Comparison of ENCODE assay signal across 1 cellular context in genomic region chrX:24672701-24673190, GRCh38.
A peak's percentile ranks its signal among the peaks of the same experiment; 100 is the strongest.
TF ChIP-seq lines count a peak whose summit lies in the region.

No MANE protein-coding gene starts in this region.

TF ChIP-seq in HepG2, 621 proteins besides CTCF, POLR2A, EP300 and RAD21 (continued from another document and continues in another):
- no peak for TF ChIP-seq ZNF629 (CRISPR knock-in tag; conservative IDR thresholded peaks at IDR 0.05)
- no peak for TF ChIP-seq SOX13 (IDR thresholded peaks at IDR 0.05)
- peak in 1 of 2 experiments; percentile 59; a peak in 2 of 4 replicates for TF ChIP-seq SOX13 (CRISPR knock-in tag; conservative IDR thresholded peaks at IDR 0.05 in 1 of 2, IDR thresholded peaks at IDR 0.05 in 1 of 2)
- TF ChIP-seq, protein P1, sequence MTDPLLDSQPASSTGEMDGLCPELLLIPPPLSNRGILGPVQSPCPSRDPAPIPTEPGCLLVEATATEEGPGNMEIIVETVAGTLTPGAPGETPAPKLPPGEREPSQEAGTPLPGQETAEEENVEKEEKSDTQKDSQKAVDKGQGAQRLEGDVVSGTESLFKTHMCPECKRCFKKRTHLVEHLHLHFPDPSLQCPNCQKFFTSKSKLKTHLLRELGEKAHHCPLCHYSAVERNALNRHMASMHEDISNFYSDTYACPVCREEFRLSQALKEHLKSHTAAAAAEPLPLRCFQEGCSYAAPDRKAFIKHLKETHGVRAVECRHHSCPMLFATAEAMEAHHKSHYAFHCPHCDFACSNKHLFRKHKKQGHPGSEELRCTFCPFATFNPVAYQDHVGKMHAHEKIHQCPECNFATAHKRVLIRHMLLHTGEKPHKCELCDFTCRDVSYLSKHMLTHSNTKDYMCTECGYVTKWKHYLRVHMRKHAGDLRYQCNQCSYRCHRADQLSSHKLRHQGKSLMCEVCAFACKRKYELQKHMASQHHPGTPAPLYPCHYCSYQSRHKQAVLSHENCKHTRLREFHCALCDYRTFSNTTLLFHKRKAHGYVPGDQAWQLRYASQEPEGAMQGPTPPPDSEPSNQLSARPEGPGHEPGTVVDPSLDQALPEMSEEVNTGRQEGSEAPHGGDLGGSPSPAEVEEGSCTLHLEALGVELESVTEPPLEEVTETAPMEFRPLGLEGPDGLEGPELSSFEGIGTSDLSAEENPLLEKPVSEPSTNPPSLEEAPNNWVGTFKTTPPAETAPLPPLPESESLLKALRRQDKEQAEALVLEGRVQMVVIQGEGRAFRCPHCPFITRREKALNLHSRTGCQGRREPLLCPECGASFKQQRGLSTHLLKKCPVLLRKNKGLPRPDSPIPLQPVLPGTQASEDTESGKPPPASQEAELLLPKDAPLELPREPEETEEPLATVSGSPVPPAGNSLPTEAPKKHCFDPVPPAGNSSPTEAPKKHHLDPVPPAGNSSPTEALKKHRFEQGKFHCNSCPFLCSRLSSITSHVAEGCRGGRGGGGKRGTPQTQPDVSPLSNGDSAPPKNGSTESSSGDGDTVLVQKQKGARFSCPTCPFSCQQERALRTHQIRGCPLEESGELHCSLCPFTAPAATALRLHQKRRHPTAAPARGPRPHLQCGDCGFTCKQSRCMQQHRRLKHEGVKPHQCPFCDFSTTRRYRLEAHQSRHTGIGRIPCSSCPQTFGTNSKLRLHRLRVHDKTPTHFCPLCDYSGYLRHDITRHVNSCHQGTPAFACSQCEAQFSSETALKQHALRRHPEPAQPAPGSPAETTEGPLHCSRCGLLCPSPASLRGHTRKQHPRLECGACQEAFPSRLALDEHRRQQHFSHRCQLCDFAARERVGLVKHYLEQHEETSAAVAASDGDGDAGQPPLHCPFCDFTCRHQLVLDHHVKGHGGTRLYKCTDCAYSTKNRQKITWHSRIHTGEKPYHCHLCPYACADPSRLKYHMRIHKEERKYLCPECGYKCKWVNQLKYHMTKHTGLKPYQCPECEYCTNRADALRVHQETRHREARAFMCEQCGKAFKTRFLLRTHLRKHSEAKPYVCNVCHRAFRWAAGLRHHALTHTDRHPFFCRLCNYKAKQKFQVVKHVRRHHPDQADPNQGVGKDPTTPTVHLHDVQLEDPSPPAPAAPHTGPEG (CRISPR knock-in tag; IDR thresholded peaks at IDR 0.05) = 0 out of 2 replicates have a peak, but pooled peaks have one; percentile 20
- TF ChIP-seq CREB1 (IDR thresholded peaks at IDR 0.05) = no peak
- 0 out of 2 replicates have a peak, but pooled peaks have one; percentile 13 for TF ChIP-seq CREB1 (CRISPR knock-in tag; IDR thresholded peaks at IDR 0.05)
- no peak for TF ChIP-seq BRF2 (CRISPR knock-in tag; IDR thresholded peaks at IDR 0.05)
- TF ChIP-seq ZNF234 (CRISPR knock-in tag; conservative IDR thresholded peaks at IDR 0.05) = no peak
- no peak for TF ChIP-seq TBP (CRISPR knock-in tag; IDR thresholded peaks at IDR 0.05)
- no peak for TF ChIP-seq SNAPC4 (CRISPR knock-in tag; IDR thresholded peaks at IDR 0.05)
- no peak for TF ChIP-seq ZNF883 (CRISPR knock-in tag; IDR thresholded peaks at IDR 0.05; ENCODE audit: not compliant biosample characterization)
- TF ChIP-seq KDM6A (CRISPR knock-in tag; IDR thresholded peaks at IDR 0.05; ENCODE audit: low read depth) = no peak
- peak; percentile 19 to 61; a peak in 2 of 4 replicates for TF ChIP-seq MAFK (conservative IDR thresholded peaks at IDR 0.05 in 1 of 2, IDR thresholded peaks at IDR 0.05 in 1 of 2; ENCODE audit: low read length in 2 of 2)
- TF ChIP-seq SALL1 (CRISPR knock-in tag; IDR thresholded peaks at IDR 0.05) = 0 out of 2 replicates have a peak, but pooled peaks have one; percentile 18
- TF ChIP-seq CSRNP2 (CRISPR knock-in tag; conservative IDR thresholded peaks at IDR 0.05; ENCODE audit: low read depth) = no peak
- TF ChIP-seq TEAD3 (CRISPR knock-in tag; optimal IDR thresholded peaks at IDR 0.05; ENCODE audit: borderline replicate concordance) = peak; percentile 67
- TF ChIP-seq ATM (IDR thresholded peaks at IDR 0.05; ENCODE audit: borderline replicate concordance) = no peak
- TF ChIP-seq ZFY (CRISPR knock-in tag; IDR thresholded peaks at IDR 0.05) = peak; percentile 43; the same call in 1 of the 2 replicates
- TF ChIP-seq HMG20B (CRISPR knock-in tag; conservative IDR thresholded peaks at IDR 0.05) = no peak
- no peak for TF ChIP-seq ZNF432 (CRISPR knock-in tag; IDR thresholded peaks at IDR 0.05; ENCODE audit: borderline replicate concordance)
- no peak for TF ChIP-seq TFAP4 (IDR thresholded peaks at IDR 0.05; ENCODE audit: borderline replicate concordance, low read depth)
- no peak for TF ChIP-seq ZNF160 (CRISPR knock-in tag; IDR thresholded peaks at IDR 0.05)
- TF ChIP-seq SOX6 (IDR thresholded peaks at IDR 0.05) = no peak
- peak; percentile 66; the same call in 1 of the 2 replicates for TF ChIP-seq SOX6 (CRISPR knock-in tag; IDR thresholded peaks at IDR 0.05)
- TF ChIP-seq ZNF430 (CRISPR knock-in tag; IDR thresholded peaks at IDR 0.05) = no peak
- TF ChIP-seq, protein P2, sequence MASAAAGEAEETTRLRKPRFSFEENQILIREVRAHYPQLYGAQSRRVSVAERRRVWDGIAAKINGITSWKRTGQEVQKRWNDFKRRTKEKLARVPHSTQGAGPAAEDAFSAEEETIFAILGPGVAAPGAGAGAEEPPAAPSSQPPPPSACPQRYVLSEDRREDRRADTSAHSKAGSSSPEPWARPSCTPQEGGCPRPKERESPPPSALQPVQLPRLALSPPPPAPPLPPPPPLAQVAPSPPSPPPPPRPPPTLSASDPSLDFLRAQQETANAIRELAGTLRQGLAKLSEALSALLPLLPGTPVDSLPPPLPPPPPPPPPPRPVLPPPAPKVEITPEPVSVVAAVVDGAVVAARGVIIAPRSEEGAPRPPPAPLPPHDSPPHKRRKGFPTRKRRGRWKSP (CRISPR knock-in tag; IDR thresholded peaks at IDR 0.05) = no peak
- TF ChIP-seq, protein P3, sequence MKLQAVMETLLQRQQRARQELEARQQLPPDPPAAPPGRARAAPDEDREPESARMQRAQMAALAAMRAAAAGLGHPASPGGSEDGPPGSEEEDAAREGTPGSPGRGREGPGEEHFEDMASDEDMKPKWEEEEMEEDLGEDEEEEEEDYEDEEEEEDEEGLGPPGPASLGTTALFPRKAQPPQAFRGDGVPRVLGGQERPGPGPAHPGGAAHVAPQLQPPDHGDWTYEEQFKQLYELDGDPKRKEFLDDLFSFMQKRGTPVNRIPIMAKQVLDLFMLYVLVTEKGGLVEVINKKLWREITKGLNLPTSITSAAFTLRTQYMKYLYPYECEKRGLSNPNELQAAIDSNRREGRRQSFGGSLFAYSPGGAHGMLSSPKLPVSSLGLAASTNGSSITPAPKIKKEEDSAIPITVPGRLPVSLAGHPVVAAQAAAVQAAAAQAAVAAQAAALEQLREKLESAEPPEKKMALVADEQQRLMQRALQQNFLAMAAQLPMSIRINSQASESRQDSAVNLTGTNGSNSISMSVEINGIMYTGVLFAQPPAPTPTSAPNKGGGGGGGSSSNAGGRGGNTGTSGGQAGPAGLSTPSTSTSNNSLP (IDR thresholded peaks at IDR 0.05; ENCODE audit: low read depth, low read length) = 0 out of 2 replicates have a peak, but pooled peaks have one; percentile 7
- no peak for TF ChIP-seq ZNF891 (CRISPR knock-in tag; IDR thresholded peaks at IDR 0.05)
- TF ChIP-seq ZNF496 (CRISPR knock-in tag; IDR thresholded peaks at IDR 0.05; ENCODE audit: insufficient replicate concordance) = no peak
- TF ChIP-seq POLR2AphosphoS5 (IDR thresholded peaks at IDR 0.05; ENCODE audit: low read depth, low read length) = no peak
